In genomic region chr15:99504823-99505551, GRCh38 we compare ENCODE assay signal across 9 cellular contexts.
DNase-seq lines count a peak whose midpoint lies in the region; ATAC-seq and TF ChIP-seq lines count a peak whose summit lies in the region.
"Had no signal": no experiment of that assay in that cellular context is flagged by ENCODE, and none has a peak within 500 bp of the region (broad histone marks: within the 10 kb centered on the region; RNA-seq: fewer than 3 reads in every experiment).

No MANE protein-coding gene starts in this region.

- WGBS in thyroid gland, 2 donors: 76 to 82% methylated on average over 8 of the region's 8 CpGs

- POLR2A ChIA-PET in activated CD4-positive, alpha-beta memory T cell treated with anti-CD3 and anti-CD28 coated beads, Interleukin-2, amount 10 ng/mL, durations not matched to agents 7 days and 5 days (lab: Charles Lee): interaction anchor here (1.4 to 1.6 kb wide), 2 partner anchors 60 to 62 kb away, joined by 3 to 9 read pairs; no protein-coding TSS in a partner anchor

- H3K36me3 ChIP-seq in thyroid gland: no peaks in the 10 kb centered on the region

- CTCF ChIA-PET in activated CD4-positive, alpha-beta memory T cell treated with anti-CD3 and anti-CD28 coated beads, Interleukin-2, amount 10 ng/mL, durations not matched to agents 7 days and 5 days (lab: Charles Lee): interaction anchor here (0.6 to 1.6 kb wide), 6 partner anchors 9 to 232 kb away, joined by 3 to 6 read pairs (median 4); no protein-coding TSS in a partner anchor

- ATAC-seq in GM18858 (IDR thresholded peaks at IDR 0.05; ENCODE audit: unreplicated experiment): peak; percentile 40
- ATAC-seq in HG02938 (IDR thresholded peaks at IDR 0.05; ENCODE audit: unreplicated experiment): peak; percentile 37
- peak; percentile 64 to 65 for ATAC-seq in stimulated activated naive B cell treated with anti-CD40 and anti-IgM and Interleukin-4, amounts not matched to agents 10 μg/mL and 1 μg/mL and 100 μg/mL, for 72 hours (replicated peaks)

- peaks cover 44% of the 10 kb centered on the region for H3K4me1 Mint-ChIP-seq in activated CD4-positive, alpha-beta memory T cell treated with anti-CD3 and anti-CD28 coated beads, Interleukin-2, amount 10 ng/mL, durations not matched to agents 7 days and 5 days
- peaks cover 67 to 99% of the 10 kb centered on the region in 2 donors for H3K4me1 Mint-ChIP-seq in stimulated activated naive B cell treated with anti-CD40 and anti-IgM and Interleukin-4, amounts not matched to agents 10 μg/mL and 1 μg/mL and 100 μg/mL, for 72 hours
- H3K4me1 Mint-ChIP-seq: central memory CD8-positive, alpha-beta T cell had no signal

- H3K36me3 Mint-ChIP-seq in activated CD4-positive, alpha-beta memory T cell treated with anti-CD3 and anti-CD28 coated beads, Interleukin-2, amount 10 ng/mL, durations not matched to agents 7 days and 5 days (ENCODE audit: low read depth): no peaks in the 10 kb centered on the region
- peaks cover 21 to 39% of the 10 kb centered on the region in 2 donors for H3K36me3 Mint-ChIP-seq in stimulated activated naive B cell treated with anti-CD40 and anti-IgM and Interleukin-4, amounts not matched to agents 10 μg/mL and 1 μg/mL and 100 μg/mL, for 72 hours

- in situ Hi-C loops in ACHN (cut with HindIII; ENCODE audit: low pct_ligation_motif_present, low pct_unique_long_range_greater_than_20kb, low sequenced_read_pairs): no loop called here

- H3K27me3 Mint-ChIP-seq in activated CD4-positive, alpha-beta memory T cell treated with anti-CD3 and anti-CD28 coated beads, Interleukin-2, amount 10 ng/mL, durations not matched to agents 7 days and 5 days: no peaks in the 10 kb centered on the region
- H3K27me3 Mint-ChIP-seq in stimulated activated naive B cell treated with anti-CD40 and anti-IgM and Interleukin-4, amounts not matched to agents 10 μg/mL and 1 μg/mL and 100 μg/mL, for 72 hours: no peaks in the 10 kb centered on the region

- no peaks in the 10 kb centered on the region for H3K9me3 ChIP-seq in thyroid gland

- no peak overlapping the region for H3K4me3 ChIP-seq in thyroid gland (replicated peaks in 1 of 3)

- intact Hi-C loops in thyroid gland (cut with DNase I): no loop called here

- H3K27ac ChIP-seq in thyroid gland: no peak overlapping the region

- no peak overlapping the region for H3K4me3 Mint-ChIP-seq in activated CD4-positive, alpha-beta memory T cell treated with anti-CD3 and anti-CD28 coated beads, Interleukin-2, amount 10 ng/mL, durations not matched to agents 7 days and 5 days
- H3K4me3 Mint-ChIP-seq in stimulated activated naive B cell treated with anti-CD40 and anti-IgM and Interleukin-4, amounts not matched to agents 10 μg/mL and 1 μg/mL and 100 μg/mL, for 72 hours: peak overlapping the region; percentile 37 to 40
- H3K4me3 Mint-ChIP-seq: central memory CD8-positive, alpha-beta T cell had no signal

- no peaks in the 10 kb centered on the region for H3K9me3 Mint-ChIP-seq in activated CD4-positive, alpha-beta memory T cell treated with anti-CD3 and anti-CD28 coated beads, Interleukin-2, amount 10 ng/mL, durations not matched to agents 7 days and 5 days
- peaks cover 5 to 7% of the 10 kb centered on the region in 2 donors for H3K9me3 Mint-ChIP-seq in stimulated activated naive B cell treated with anti-CD40 and anti-IgM and Interleukin-4, amounts not matched to agents 10 μg/mL and 1 μg/mL and 100 μg/mL, for 72 hours
- H3K9me3 Mint-ChIP-seq: central memory CD8-positive, alpha-beta T cell had no signal

- no peaks in the 10 kb centered on the region for H3K27me3 ChIP-seq in thyroid gland

- peaks cover 0 to 11% of the 10 kb centered on the region in 2 donors for H3K4me1 ChIP-seq in thyroid gland

- no peak for TF ChIP-seq CTCF in thyroid gland (IDR thresholded peaks at IDR 0.05)

- DNase-seq in ACHN: peak; percentile 5
- DNase-seq in activated CD4-positive, alpha-beta memory T cell treated with anti-CD3 and anti-CD28 coated beads, Interleukin-2, amount 10 ng/mL, durations not matched to agents 7 days and 5 days: peak; percentile 32
- DNase-seq in stimulated activated naive B cell treated with anti-CD40 and anti-IgM and Interleukin-4, amounts not matched to agents 10 μg/mL and 1 μg/mL and 100 μg/mL, for 72 hours: peak; percentile 83
- DNase-seq in NCI-H2196 (lab: John Stamatoyannopoulos, UW; ENCODE audit: unreplicated experiment): no peak
- no peak for DNase-seq in thyroid gland
- DNase-seq in NCI-H187 treated with DMSO at 0.1 percent for 48 hours (lab: John Stamatoyannopoulos, UW): no peak

- no peak for TF ChIP-seq POLR2A in thyroid gland (IDR thresholded peaks at IDR 0.05)

- H3K27ac Mint-ChIP-seq in activated CD4-positive, alpha-beta memory T cell treated with anti-CD3 and anti-CD28 coated beads, Interleukin-2, amount 10 ng/mL, durations not matched to agents 7 days and 5 days: peak overlapping the region; percentile 37
- H3K27ac Mint-ChIP-seq in stimulated activated naive B cell treated with anti-CD40 and anti-IgM and Interleukin-4, amounts not matched to agents 10 μg/mL and 1 μg/mL and 100 μg/mL, for 72 hours: peak overlapping the region; percentile 98

Comparison
In these comparisons a context has a peak if more than half of its experiments do, and no peak if none do; other contexts are left out.
1. DNase-seq: peak in ACHN (single experiment), activated CD4-positive, alpha-beta memory T cell treated with anti-CD3 and anti-CD28 coated beads, Interleukin-2, amount 10 ng/mL, durations not matched to agents 7 days and 5 days (single experiment) and stimulated activated naive B cell treated with anti-CD40 and anti-IgM and Interleukin-4, amounts not matched to agents 10 μg/mL and 1 μg/mL and 100 μg/mL, for 72 hours (single experiment); none in NCI-H2196 (single experiment), thyroid gland (0 of 2) and NCI-H187 treated with DMSO at 0.1 percent for 48 hours (single experiment).
2. Peak in every context shown above with its lines, with median percentiles within 50 percentile points of each other: ATAC-seq.